ENCODE assay signal across 8 cellular contexts in genomic region chr4:82372874-82373815, GRCh38. TPM values are rescaled to one million over a fixed set of nuclear protein-coding genes. Genes with fewer than 3 reads are reported as not detected.
A peak's percentile ranks its signal among the peaks of the same experiment; 100 is the strongest.
DNase-seq lines count a peak whose midpoint lies in the region; ATAC-seq and TF ChIP-seq lines count a peak whose summit lies in the region.

No MANE protein-coding gene starts in this region.

- DNase-seq in EH (ENCODE audit: low read depth) (peak; percentile 79), GOT3 (lab: John Stamatoyannopoulos, UW) (peak; percentile 1), Kasumi-1 (lab: John Stamatoyannopoulos, UW) (peak; percentile 84 to 87), SIG-M5 (lab: John Stamatoyannopoulos, UW) (peak; percentile 31), germinal center (ENCODE audit: low spot score) (peak; percentile 60), omental fat pad (ENCODE audit: low spot score) (peak; percentile 68)
- peak; percentile 29 to 76 (median 54) for DNase-seq in activated naive CD4-positive, alpha-beta T cell (lab: John Stamatoyannopoulos, UW)

- peak; percentile 56 for ATAC-seq in omental fat pad (ENCODE audit: low FRiP score)

- peak overlapping the region; percentile 94 for H3K27ac ChIP-seq in temporal lobe (ENCODE audit: low read depth, low read length)

- TF ChIP-seq CTCF in omental fat pad (IDR thresholded peaks at IDR 0.05) = no peak

RNA-seq across cellular contexts. Expression of gene HNRNPD, which starts 0.6 kb away (rescaled TPM):
- 100 to 1,000 TPM in 1 of 4 donors, 10 to 100 TPM in 3; 69.2 to 108 (median 86.1) TPM for total RNA-seq in omental fat pad
- 94.4 TPM for total RNA-seq in temporal lobe

RNA-seq across cellular contexts. Expression of gene HNRNPDL, which starts 57.1 kb away (rescaled TPM):
- total RNA-seq in omental fat pad = 100 to 1,000 TPM; 165 to 237 (median 185) TPM
- 261 TPM for total RNA-seq in temporal lobe

RNA-seq across cellular contexts. Expression of gene ENOPH1, which starts 57.2 kb away (rescaled TPM):
- total RNA-seq in omental fat pad (10 to 100 TPM; 16.9 to 24.0 (median 20.4) TPM), temporal lobe (57.8 TPM)

Comparison
In these comparisons a context has a peak if more than half of its experiments do, and no peak if none do; other contexts are left out.
1. Peak in every context shown above with its lines: DNase-seq, ATAC-seq and H3K27ac ChIP-seq.
2. DNase-seq: peak in every context shown above with its lines; median percentile 86 in Kasumi-1; 79 in EH; 68 in omental fat pad; 60 in germinal center; 54 in activated naive CD4-positive, alpha-beta T cell; 31 in SIG-M5; 1 in GOT3.